ENCODE assay signal across 1 cellular context in the genomic region with DNA sequence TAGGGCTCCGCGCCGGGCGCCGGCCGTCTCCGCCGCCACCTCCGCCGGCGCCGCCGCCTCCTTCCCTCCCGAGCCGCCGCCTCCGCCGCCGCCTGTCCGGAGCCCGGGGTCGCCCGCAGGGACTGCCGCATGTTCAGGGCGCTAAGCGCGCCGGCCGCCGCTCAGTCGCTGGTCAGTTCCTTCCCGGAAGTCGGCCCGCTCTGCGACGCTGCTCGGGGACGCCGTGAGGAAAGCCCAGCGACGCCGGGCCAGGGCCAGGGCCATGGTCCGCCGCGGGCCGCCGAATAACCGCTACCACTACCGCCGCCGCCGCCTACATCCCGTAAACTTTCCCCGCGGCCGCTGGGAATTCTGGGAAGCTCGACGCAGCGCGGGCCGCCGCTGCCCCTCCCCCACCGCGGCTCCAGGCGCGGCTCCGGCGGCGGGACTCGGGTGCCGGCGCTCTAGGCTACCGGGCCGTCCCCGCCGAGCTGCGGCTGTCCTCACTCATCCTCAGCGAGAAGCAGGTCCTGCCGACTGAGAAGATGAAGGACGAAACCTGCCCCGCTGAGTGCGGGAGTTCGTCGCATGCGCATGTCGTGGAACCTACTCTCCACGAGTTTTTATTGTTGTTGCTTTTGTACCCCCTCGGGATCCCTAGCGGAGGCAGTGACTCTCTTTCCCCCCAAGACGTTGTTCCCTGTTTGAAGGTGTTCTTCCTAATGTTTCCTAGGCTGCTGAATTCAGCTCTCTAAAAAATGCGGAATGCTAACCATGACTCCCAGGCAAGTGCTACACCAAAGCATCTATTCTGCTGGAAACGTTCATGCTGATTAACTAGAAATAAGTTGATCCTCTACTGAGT.
TF ChIP-seq lines count a peak whose summit lies in the region.

A gene (minus strand): TSS at position 299 of the 844 bp plus-strand sequence. CDS start 339 bp downstream, outside the sequence.

TF ChIP-seq in HepG2, 621 proteins besides CTCF, POLR2A, EP300 and RAD21 (continued from another document and continues in another):
- TF ChIP-seq FOXC1 (CRISPR knock-in tag; IDR thresholded peaks at IDR 0.05; ENCODE audit: borderline replicate concordance) (peak; percentile 90), MAFG (CRISPR knock-in tag; IDR thresholded peaks at IDR 0.05) (no peak), ZNF546 (CRISPR knock-in tag; conservative IDR thresholded peaks at IDR 0.05) (peak; percentile 70; the same call in 1 of the 2 replicates), FOXJ3 (CRISPR knock-in tag; IDR thresholded peaks at IDR 0.05; ENCODE audit: borderline replicate concordance) (no peak), SKI (IDR thresholded peaks at IDR 0.05; ENCODE audit: partially characterized antibody) (peak; percentile 84), SNAPC2 (CRISPR knock-in tag; IDR thresholded peaks at IDR 0.05) (peak; percentile 100), YEATS4 (CRISPR knock-in tag; IDR thresholded peaks at IDR 0.05; ENCODE audit: borderline replicate concordance) (peak; percentile 84), GTF3A (CRISPR knock-in tag; conservative IDR thresholded peaks at IDR 0.05) (0 out of 2 replicates have a peak, but pooled peaks have one; percentile 72), HNRNPUL1 (IDR thresholded peaks at IDR 0.05; ENCODE audit: low read depth, low read length) (0 out of 2 replicates have a peak, but pooled peaks have one; percentile 41), ZNF589 (CRISPR knock-in tag; conservative IDR thresholded peaks at IDR 0.05) (peak; percentile 50; the same call in 1 of the 2 replicates), PAX8 (CRISPR knock-in tag; IDR thresholded peaks at IDR 0.05; ENCODE audit: borderline replicate concordance) (peak; percentile 91; the same call in 1 of the 2 replicates), KLF9 (CRISPR knock-in tag; IDR thresholded peaks at IDR 0.05; ENCODE audit: low read depth) (no peak), ZNF331 (CRISPR knock-in tag; IDR thresholded peaks at IDR 0.05) (peak; percentile 28; the same call in 1 of the 2 replicates), SP1 (IDR thresholded peaks at IDR 0.05) (no peak), SP1 (CRISPR knock-in tag; IDR thresholded peaks at IDR 0.05) (0 out of 2 replicates have a peak, but pooled peaks have one; percentile 20), HMGA1 (CRISPR knock-in tag; conservative IDR thresholded peaks at IDR 0.05) (no peak), ZSCAN9 (CRISPR knock-in tag; IDR thresholded peaks at IDR 0.05; ENCODE audit: borderline replicate concordance) (peak; percentile 73), GABPA (IDR thresholded peaks at IDR 0.05; ENCODE audit: low read depth, low read length) (no peak), GABPA (CRISPR knock-in tag; IDR thresholded peaks at IDR 0.05; ENCODE audit: low read depth) (no peak), ZNF768 (CRISPR knock-in tag; IDR thresholded peaks at IDR 0.05) (peak; percentile 65; the same call in 1 of the 2 replicates), ESRRA (CRISPR knock-in tag; IDR thresholded peaks at IDR 0.05; ENCODE audit: low read depth) (0 out of 2 replicates have a peak, but pooled peaks have one; percentile 20), XBP1 (CRISPR knock-in tag; IDR thresholded peaks at IDR 0.05) (no peak), ISX (CRISPR knock-in tag; conservative IDR thresholded peaks at IDR 0.05) (peak; percentile 69; the same call in 1 of the 2 replicates), ZSCAN29 (CRISPR knock-in tag; conservative IDR thresholded peaks at IDR 0.05) (peak; percentile 88), ZBTB42 (CRISPR knock-in tag; IDR thresholded peaks at IDR 0.05) (peak; percentile 60; the same call in 1 of the 2 replicates), ARHGAP35 (CRISPR knock-in tag; IDR thresholded peaks at IDR 0.05; ENCODE audit: borderline replicate concordance) (peak; percentile 35; the same call in 1 of the 2 replicates), ZNF629 (CRISPR knock-in tag; conservative IDR thresholded peaks at IDR 0.05) (peak; percentile 35), THAP11 (CRISPR knock-in tag; IDR thresholded peaks at IDR 0.05) (peak; percentile 71), MYNN (CRISPR knock-in tag; IDR thresholded peaks at IDR 0.05; ENCODE audit: low read depth) (no peak), KDM5A (IDR thresholded peaks at IDR 0.05; ENCODE audit: borderline replicate concordance, low read length) (peak; percentile 45; the same call in 1 of the 2 replicates), ZNF841 (CRISPR knock-in tag; IDR thresholded peaks at IDR 0.05; ENCODE audit: borderline replicate concordance) (no peak; the same call in 1 of the 2 replicates), ZNF83 (CRISPR knock-in tag; IDR thresholded peaks at IDR 0.05; ENCODE audit: borderline replicate concordance) (peak; percentile 45; the same call in 1 of the 2 replicates), KLF16 (CRISPR knock-in tag; IDR thresholded peaks at IDR 0.05) (peak in 1 of 2 experiments; percentile 65; a peak in 1 of 4 replicates), ZNF816 (CRISPR knock-in tag; IDR thresholded peaks at IDR 0.05; ENCODE audit: borderline replicate concordance) (no peak)
- TF ChIP-seq, protein P1, sequence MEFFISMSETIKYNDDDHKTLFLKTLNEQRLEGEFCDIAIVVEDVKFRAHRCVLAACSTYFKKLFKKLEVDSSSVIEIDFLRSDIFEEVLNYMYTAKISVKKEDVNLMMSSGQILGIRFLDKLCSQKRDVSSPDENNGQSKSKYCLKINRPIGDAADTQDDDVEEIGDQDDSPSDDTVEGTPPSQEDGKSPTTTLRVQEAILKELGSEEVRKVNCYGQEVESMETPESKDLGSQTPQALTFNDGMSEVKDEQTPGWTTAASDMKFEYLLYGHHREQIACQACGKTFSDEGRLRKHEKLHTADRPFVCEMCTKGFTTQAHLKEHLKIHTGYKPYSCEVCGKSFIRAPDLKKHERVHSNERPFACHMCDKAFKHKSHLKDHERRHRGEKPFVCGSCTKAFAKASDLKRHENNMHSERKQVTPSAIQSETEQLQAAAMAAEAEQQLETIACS (CRISPR knock-in tag; IDR thresholded peaks at IDR 0.05), result 0 out of 2 replicates have a peak, but pooled peaks have one; percentile 45
- TF ChIP-seq, protein P2, sequence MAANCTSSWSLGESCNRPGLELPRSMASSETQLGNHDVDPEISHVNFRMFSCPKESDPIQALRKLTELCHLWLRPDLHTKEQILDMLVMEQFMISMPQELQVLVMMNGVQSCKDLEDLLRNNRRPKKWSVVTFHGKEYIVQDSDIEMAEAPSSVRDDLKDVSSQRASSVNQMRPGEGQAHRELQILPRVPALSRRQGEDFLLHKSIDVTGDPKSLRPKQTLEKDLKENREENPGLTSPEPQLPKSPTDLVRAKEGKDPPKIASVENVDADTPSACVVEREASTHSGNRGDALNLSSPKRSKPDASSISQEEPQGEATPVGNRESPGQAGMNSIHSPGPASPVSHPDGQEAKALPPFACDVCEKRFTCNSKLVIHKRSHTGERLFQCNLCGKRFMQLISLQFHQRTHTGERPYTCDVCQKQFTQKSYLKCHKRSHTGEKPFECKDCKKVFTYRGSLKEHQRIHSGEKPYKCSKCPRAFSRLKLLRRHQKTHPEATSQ (CRISPR knock-in tag; IDR thresholded peaks at IDR 0.05; ENCODE audit: borderline replicate concordance), result 0 out of 2 replicates have a peak, but pooled peaks have one; percentile 43
- TF ChIP-seq, protein P3, sequence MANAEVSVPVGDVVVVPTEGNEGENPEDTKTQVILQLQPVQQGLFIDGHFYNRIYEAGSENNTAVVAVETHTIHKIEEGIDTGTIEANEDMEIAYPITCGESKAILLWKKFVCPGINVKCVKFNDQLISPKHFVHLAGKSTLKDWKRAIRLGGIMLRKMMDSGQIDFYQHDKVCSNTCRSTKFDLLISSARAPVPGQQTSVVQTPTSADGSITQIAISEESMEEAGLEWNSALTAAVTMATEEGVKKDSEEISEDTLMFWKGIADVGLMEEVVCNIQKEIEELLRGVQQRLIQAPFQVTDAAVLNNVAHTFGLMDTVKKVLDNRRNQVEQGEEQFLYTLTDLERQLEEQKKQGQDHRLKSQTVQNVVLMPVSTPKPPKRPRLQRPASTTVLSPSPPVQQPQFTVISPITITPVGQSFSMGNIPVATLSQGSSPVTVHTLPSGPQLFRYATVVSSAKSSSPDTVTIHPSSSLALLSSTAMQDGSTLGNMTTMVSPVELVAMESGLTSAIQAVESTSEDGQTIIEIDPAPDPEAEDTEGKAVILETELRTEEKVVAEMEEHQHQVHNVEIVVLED (CRISPR knock-in tag; IDR thresholded peaks at IDR 0.05; ENCODE audit: borderline replicate concordance), result peak; percentile 79; the same call in 1 of the 2 replicates
- TF ChIP-seq, protein P4, sequence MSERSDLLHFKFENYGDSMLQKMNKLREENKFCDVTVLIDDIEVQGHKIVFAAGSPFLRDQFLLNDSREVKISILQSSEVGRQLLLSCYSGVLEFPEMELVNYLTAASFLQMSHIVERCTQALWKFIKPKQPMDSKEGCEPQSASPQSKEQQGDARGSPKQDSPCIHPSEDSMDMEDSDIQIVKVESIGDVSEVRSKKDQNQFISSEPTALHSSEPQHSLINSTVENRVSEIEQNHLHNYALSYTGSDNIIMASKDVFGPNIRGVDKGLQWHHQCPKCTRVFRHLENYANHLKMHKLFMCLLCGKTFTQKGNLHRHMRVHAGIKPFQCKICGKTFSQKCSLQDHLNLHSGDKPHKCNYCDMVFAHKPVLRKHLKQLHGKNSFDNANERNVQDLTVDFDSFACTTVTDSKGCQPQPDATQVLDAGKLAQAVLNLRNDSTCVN (CRISPR knock-in tag; IDR thresholded peaks at IDR 0.05; ENCODE audit: borderline replicate concordance), result 0 out of 2 replicates have a peak, but pooled peaks have one; percentile 44
- TF ChIP-seq, protein P5, sequence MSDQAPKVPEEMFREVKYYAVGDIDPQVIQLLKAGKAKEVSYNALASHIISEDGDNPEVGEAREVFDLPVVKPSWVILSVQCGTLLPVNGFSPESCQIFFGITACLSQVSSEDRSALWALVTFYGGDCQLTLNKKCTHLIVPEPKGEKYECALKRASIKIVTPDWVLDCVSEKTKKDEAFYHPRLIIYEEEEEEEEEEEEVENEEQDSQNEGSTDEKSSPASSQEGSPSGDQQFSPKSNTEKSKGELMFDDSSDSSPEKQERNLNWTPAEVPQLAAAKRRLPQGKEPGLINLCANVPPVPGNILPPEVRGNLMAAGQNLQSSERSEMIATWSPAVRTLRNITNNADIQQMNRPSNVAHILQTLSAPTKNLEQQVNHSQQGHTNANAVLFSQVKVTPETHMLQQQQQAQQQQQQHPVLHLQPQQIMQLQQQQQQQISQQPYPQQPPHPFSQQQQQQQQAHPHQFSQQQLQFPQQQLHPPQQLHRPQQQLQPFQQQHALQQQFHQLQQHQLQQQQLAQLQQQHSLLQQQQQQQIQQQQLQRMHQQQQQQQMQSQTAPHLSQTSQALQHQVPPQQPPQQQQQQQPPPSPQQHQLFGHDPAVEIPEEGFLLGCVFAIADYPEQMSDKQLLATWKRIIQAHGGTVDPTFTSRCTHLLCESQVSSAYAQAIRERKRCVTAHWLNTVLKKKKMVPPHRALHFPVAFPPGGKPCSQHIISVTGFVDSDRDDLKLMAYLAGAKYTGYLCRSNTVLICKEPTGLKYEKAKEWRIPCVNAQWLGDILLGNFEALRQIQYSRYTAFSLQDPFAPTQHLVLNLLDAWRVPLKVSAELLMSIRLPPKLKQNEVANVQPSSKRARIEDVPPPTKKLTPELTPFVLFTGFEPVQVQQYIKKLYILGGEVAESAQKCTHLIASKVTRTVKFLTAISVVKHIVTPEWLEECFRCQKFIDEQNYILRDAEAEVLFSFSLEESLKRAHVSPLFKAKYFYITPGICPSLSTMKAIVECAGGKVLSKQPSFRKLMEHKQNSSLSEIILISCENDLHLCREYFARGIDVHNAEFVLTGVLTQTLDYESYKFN (CRISPR knock-in tag; conservative IDR thresholded peaks at IDR 0.05), result peak; percentile 56; the same call in 1 of the 2 replicates
- TF ChIP-seq, protein P6, sequence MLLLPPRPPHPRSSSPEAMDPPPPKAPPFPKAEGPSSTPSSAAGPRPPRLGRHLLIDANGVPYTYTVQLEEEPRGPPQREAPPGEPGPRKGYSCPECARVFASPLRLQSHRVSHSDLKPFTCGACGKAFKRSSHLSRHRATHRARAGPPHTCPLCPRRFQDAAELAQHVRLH (CRISPR knock-in tag; IDR thresholded peaks at IDR 0.05; ENCODE audit: borderline replicate concordance, low read depth), result peak; percentile 65; the same call in 1 of the 2 replicates
- TF ChIP-seq, protein P7, sequence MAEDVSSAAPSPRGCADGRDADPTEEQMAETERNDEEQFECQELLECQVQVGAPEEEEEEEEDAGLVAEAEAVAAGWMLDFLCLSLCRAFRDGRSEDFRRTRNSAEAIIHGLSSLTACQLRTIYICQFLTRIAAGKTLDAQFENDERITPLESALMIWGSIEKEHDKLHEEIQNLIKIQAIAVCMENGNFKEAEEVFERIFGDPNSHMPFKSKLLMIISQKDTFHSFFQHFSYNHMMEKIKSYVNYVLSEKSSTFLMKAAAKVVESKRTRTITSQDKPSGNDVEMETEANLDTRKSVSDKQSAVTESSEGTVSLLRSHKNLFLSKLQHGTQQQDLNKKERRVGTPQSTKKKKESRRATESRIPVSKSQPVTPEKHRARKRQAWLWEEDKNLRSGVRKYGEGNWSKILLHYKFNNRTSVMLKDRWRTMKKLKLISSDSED (CRISPR knock-in tag; IDR thresholded peaks at IDR 0.05), result no peak
